9 cellular contexts compared by ENCODE assay signal in the genomic region with DNA sequence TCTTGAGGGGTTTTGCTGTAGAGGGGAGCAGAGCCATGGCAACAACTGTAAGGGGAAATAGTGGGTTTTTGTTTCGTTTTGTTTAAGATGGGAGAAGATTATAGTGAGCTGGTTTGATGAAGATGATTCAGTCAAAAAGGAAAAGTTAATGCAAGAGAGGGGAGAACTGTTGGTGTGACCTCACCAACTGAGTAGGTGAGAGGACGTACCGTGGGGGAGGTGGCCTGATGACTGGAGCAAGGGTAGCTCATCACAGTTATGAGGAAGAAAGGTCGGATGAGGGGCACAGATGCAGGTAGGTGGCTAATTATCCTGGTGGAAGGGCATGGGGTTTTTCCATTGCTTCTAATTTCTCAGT. TPM values are rescaled to one million over a fixed set of nuclear protein-coding genes. Genes with fewer than 3 reads are reported as not detected.
A peak's percentile ranks its signal among the peaks of the same experiment; 100 is the strongest.
DNase-seq lines count a peak whose midpoint lies in the region; ATAC-seq and TF ChIP-seq lines count a peak whose summit lies in the region.
"Had no signal": no experiment of that assay in that cellular context is flagged by ENCODE, and none has a peak within 500 bp of the region (broad histone marks: within the 10 kb centered on the region; RNA-seq: fewer than 3 reads in every experiment).

No MANE protein-coding gene starts in this region.

- H3K4me3 Mint-ChIP-seq in neural progenitor cell, result no peak overlapping the region

- no peak overlapping the region for H2AFZ ChIP-seq in MM.1S (ENCODE audit: low read length)
- no peak overlapping the region for H2AFZ ChIP-seq in neural progenitor cell (replicated peaks)

- no peaks in the 10 kb centered on the region for H4K20me1 ChIP-seq in MM.1S (ENCODE audit: insufficient read depth, low read length)
- H4K20me1 ChIP-seq in neural progenitor cell (ENCODE audit: low read depth), result peaks cover 74% of the 10 kb centered on the region

- DNase-seq in MM.1S (no peak), DMS53 (lab: John Stamatoyannopoulos, UW) (no peak), AML-193 (lab: John Stamatoyannopoulos, UW) (no peak), neural progenitor cell (ENCODE audit: low spot score) (no peak)
- DNase-seq in activated naive CD4-positive, alpha-beta T cell treated with anti-CD3 and anti-CD28 coated beads, Interleukin-2, amount 50 U/mL, for 72 hours (ENCODE audit: low spot score in 2 of 2), result no peak
- DNase-seq in stimulated activated CD8-positive, alpha-beta memory T cell treated with anti-CD3 and anti-CD28 coated beads, Interleukin-4, amount 100 ng/mL, for 48 hours, result peak; percentile 69
- DNase-seq: NCI-H774 had no signal

- H3K9me3 Mint-ChIP-seq in activated naive CD4-positive, alpha-beta T cell treated with anti-CD3 and anti-CD28 coated beads, Interleukin-2, amount 50 U/mL, for 72 hours, result no peaks in the 10 kb centered on the region
- H3K9me3 Mint-ChIP-seq in neural progenitor cell, result peaks cover 2% of the 10 kb centered on the region
- H3K9me3 Mint-ChIP-seq: stimulated activated naive CD8-positive, alpha-beta T cell treated with anti-CD3 and anti-CD28 coated beads, Interleukin-15, Interleukin-2, amounts not matched to agents 100 ng/mL and 50 ng/mL, for 24 hours had no signal

- H3K4me2 ChIP-seq in MM.1S (ENCODE audit: low read depth, low read length) (peak overlapping the region; percentile 61), neural progenitor cell (no peak overlapping the region)

- H3F3A ChIP-seq in MM.1S (ENCODE audit: insufficient read depth, low read length), result peaks cover 23% of the 10 kb centered on the region
- peaks cover 35% of the 10 kb centered on the region for H3F3A ChIP-seq in neural progenitor cell (ENCODE audit: low read depth)

- H3K4me1 Mint-ChIP-seq in neural progenitor cell, result peaks cover 28% of the 10 kb centered on the region

- TF ChIP-seq CTCF in MM.1S (IDR thresholded peaks at IDR 0.05; ENCODE audit: low read length) (no peak), neural progenitor cell (IDR thresholded peaks at IDR 0.05) (no peak)

- H3K9me3 ChIP-seq in MM.1S (replicated peaks; ENCODE audit: insufficient read depth, low read length) (no peaks in the 10 kb centered on the region), neural progenitor cell (ENCODE audit: low read depth) (no peaks in the 10 kb centered on the region)

- no peak overlapping the region for H3K27ac Mint-ChIP-seq in activated naive CD4-positive, alpha-beta T cell treated with anti-CD3 and anti-CD28 coated beads, Interleukin-2, amount 50 U/mL, for 72 hours
- H3K27ac Mint-ChIP-seq in neural progenitor cell, result no peak overlapping the region
- H3K27ac Mint-ChIP-seq: stimulated activated naive CD8-positive, alpha-beta T cell treated with anti-CD3 and anti-CD28 coated beads, Interleukin-15, Interleukin-2, amounts not matched to agents 100 ng/mL and 50 ng/mL, for 24 hours had no signal

- H3K4me3 ChIP-seq in MM.1S (ENCODE audit: low read length), result peak overlapping the region; percentile 32
- no peak overlapping the region for H3K4me3 ChIP-seq in neural progenitor cell

- H3K27me3 Mint-ChIP-seq in neural progenitor cell (ENCODE audit: insufficient read depth, low read depth), result no peaks in the 10 kb centered on the region
- H3K27me3 Mint-ChIP-seq: stimulated activated naive CD8-positive, alpha-beta T cell treated with anti-CD3 and anti-CD28 coated beads, Interleukin-15, Interleukin-2, amounts not matched to agents 100 ng/mL and 50 ng/mL, for 24 hours had no signal

- peaks cover 41% of the 10 kb centered on the region for H3K4me1 ChIP-seq in MM.1S (ENCODE audit: low read length)
- H3K4me1 ChIP-seq in neural progenitor cell, result peaks cover 75% of the 10 kb centered on the region

- H3K9me2 ChIP-seq in MM.1S (replicated peaks; ENCODE audit: insufficient read depth, low read length), result no peaks in the 10 kb centered on the region

- H3K79me2 ChIP-seq in MM.1S (ENCODE audit: low read length) (no peaks in the 10 kb centered on the region), neural progenitor cell (ENCODE audit: low read depth) (peaks cover 100% of the 10 kb centered on the region)

- H3K9ac ChIP-seq in MM.1S (ENCODE audit: low read length) (no peak overlapping the region), neural progenitor cell (no peak overlapping the region)

- H3K27me3 ChIP-seq in MM.1S (replicated peaks; ENCODE audit: insufficient read depth, low read length) (peaks cover 11% of the 10 kb centered on the region), neural progenitor cell (no peaks in the 10 kb centered on the region)

- no peaks in the 10 kb centered on the region for H3K36me3 ChIP-seq in MM.1S (replicated peaks; ENCODE audit: insufficient read depth, low read length)
- H3K36me3 ChIP-seq in neural progenitor cell, result no peaks in the 10 kb centered on the region

- H3K27ac ChIP-seq in MM.1S (ENCODE audit: low read length), result no peak overlapping the region
- H3K27ac ChIP-seq in neural progenitor cell, result no peak overlapping the region

- peak; percentile 28 for ATAC-seq in GM21717 (IDR thresholded peaks at IDR 0.05; ENCODE audit: unreplicated experiment)
- peak; percentile 67 to 68 for ATAC-seq in activated naive CD4-positive, alpha-beta T cell treated with anti-CD3 and anti-CD28 coated beads, Interleukin-2, amount 50 U/mL, for 72 hours

- H3K36me3 Mint-ChIP-seq in activated naive CD4-positive, alpha-beta T cell treated with anti-CD3 and anti-CD28 coated beads, Interleukin-2, amount 50 U/mL, for 72 hours, result no peaks in the 10 kb centered on the region
- peaks cover 25% of the 10 kb centered on the region for H3K36me3 Mint-ChIP-seq in neural progenitor cell

RNA-seq across cellular contexts. Expression of gene ITGA6, which starts 10.7 kb away (rescaled TPM):
- 1 to 10 TPM; 3.4 to 5.0 TPM for total RNA-seq in activated naive CD4-positive, alpha-beta T cell treated with anti-CD3 and anti-CD28 coated beads, Interleukin-2, amount 50 U/mL, for 72 hours
- 97.2 and 161 TPM in 2 replicates for total RNA-seq in neural progenitor cell (ENCODE audit: low replicate concordance)

Comparison
In these comparisons a context has a peak if more than half of its experiments do, and no peak if none do; other contexts are left out.
1. RNA of gene ITGA6, which starts 10.7 kb away (total RNA-seq): 97.2 to 161 TPM in neural progenitor cell; 3.4 to 5.0 TPM in activated naive CD4-positive, alpha-beta T cell treated with anti-CD3 and anti-CD28 coated beads, Interleukin-2, amount 50 U/mL, for 72 hours; every median in the first group is over 10 times any median in the second.